Comparison of ENCODE assay signal across 1 cellular context in genomic region chr13:84962141-84962750, GRCh38.
TF ChIP-seq lines count a peak whose summit lies in the region.

No MANE protein-coding gene starts in this region.

TF ChIP-seq in WTC11, 78 proteins besides CTCF, POLR2A, EP300 and RAD21 (continued from another document):
- no peak for TF ChIP-seq USF1 (CRISPR knock-in tag; IDR thresholded peaks at IDR 0.05)
- TF ChIP-seq ZMAT4 (CRISPR knock-in tag; IDR thresholded peaks at IDR 0.05) = no peak
- TF ChIP-seq AR (CRISPR knock-in tag; IDR thresholded peaks at IDR 0.05) = no peak
- TF ChIP-seq FOXK1 (CRISPR knock-in tag; IDR thresholded peaks at IDR 0.05) = no peak
- no peak for TF ChIP-seq ZNF121 (CRISPR knock-in tag; IDR thresholded peaks at IDR 0.05)
- TF ChIP-seq EMX1 (CRISPR knock-in tag; IDR thresholded peaks at IDR 0.05) = no peak
- TF ChIP-seq ERG (CRISPR knock-in tag; IDR thresholded peaks at IDR 0.05) = no peak
- TF ChIP-seq MXD4 (CRISPR knock-in tag; IDR thresholded peaks at IDR 0.05; ENCODE audit: borderline replicate concordance) = no peak
- TF ChIP-seq ZBTB43 (CRISPR knock-in tag; IDR thresholded peaks at IDR 0.05) = no peak
- TF ChIP-seq HMGA2 (CRISPR knock-in tag; IDR thresholded peaks at IDR 0.05) = no peak
- TF ChIP-seq NFATC4 (CRISPR knock-in tag; IDR thresholded peaks at IDR 0.05) = no peak
